ENCODE assay signal across 33 cellular contexts in genomic region chr14:75018684-75019083, GRCh38. TPM values are rescaled to one million over a fixed set of nuclear protein-coding genes. Genes with fewer than 3 reads are reported as not detected.
DNase-seq lines count a peak whose midpoint lies in the region; FAIRE-seq and TF ChIP-seq lines count a peak whose summit lies in the region.
"Had no signal": no experiment of that assay in that cellular context is flagged by ENCODE, and none has a peak within 500 bp of the region (broad histone marks: within the 10 kb centered on the region; RNA-seq: fewer than 3 reads in every experiment).

No MANE protein-coding gene starts in this region.

- no peaks in the 10 kb centered on the region for H3K9me3 Mint-ChIP-seq in progenitor cell of endocrine pancreas (ENCODE audit: low read depth)
- H3K9me3 Mint-ChIP-seq: activated naive CD8-positive, alpha-beta T cell treated with anti-CD3 and anti-CD28 coated beads for 36 hours; CD4-positive, alpha-beta memory T cell; endodermal cell; H9; immature natural killer cell; neural progenitor cell; T-helper 1 cell treated with Interleukin-12 subunit alpha and Interleukin-12 subunit beta and Interleukin-4 antibody, amounts not matched to agents 30 μg/mL and 1 μg/mL, for 36 hours had no signal

- H3K27ac Mint-ChIP-seq in progenitor cell of endocrine pancreas: peak overlapping the region; percentile 78
- H3K27ac Mint-ChIP-seq: activated naive CD8-positive, alpha-beta T cell treated with anti-CD3 and anti-CD28 coated beads for 36 hours; endodermal cell; H9; neural progenitor cell; T-helper 1 cell treated with Interleukin-12 subunit alpha and Interleukin-12 subunit beta and Interleukin-4 antibody, amounts not matched to agents 30 μg/mL and 1 μg/mL, for 36 hours had no signal

- H3K9me2 ChIP-seq in PC-9 (ENCODE audit: insufficient read depth): no peaks in the 10 kb centered on the region

- H3K27me3 ChIP-seq in PC-9 (ENCODE audit: insufficient read depth, low read depth): no peaks in the 10 kb centered on the region
- H3K27me3 ChIP-seq: gastroesophageal sphincter, MG63, neural progenitor cell, sigmoid colon, suprapubic skin, uterus had no signal

- no peaks in the 10 kb centered on the region for H3K9me3 ChIP-seq in PC-9 (ENCODE audit: insufficient read depth, low read depth)
- H3K9me3 ChIP-seq in kidney (ENCODE audit: control insufficient read depth in 1 of 2, low read length in 2 of 2): no peaks in the 10 kb centered on the region
- H3K9me3 ChIP-seq: A549, gastroesophageal sphincter, lower lobe of right lung, MG63, sigmoid colon, suprapubic skin, uterus had no signal

- TF ChIP-seq CTCF in 22Rv1 (IDR thresholded peaks at IDR 0.05): no peak
- TF ChIP-seq CTCF in PC-9 (conservative IDR thresholded peaks at IDR 0.05): no peak
- TF ChIP-seq CTCF in kidney (IDR thresholded peaks at IDR 0.05; ENCODE audit: borderline replicate concordance, extremely low read depth, insufficient read depth): no peak
- TF ChIP-seq CTCF in progenitor cell of endocrine pancreas (IDR thresholded peaks at IDR 0.05; ENCODE audit: unreplicated experiment): no peak

- H3K4me1 ChIP-seq in PC-9 (replicated peaks; ENCODE audit: insufficient read depth): peaks cover 11% of the 10 kb centered on the region
- peaks cover 2 to 7% of the 10 kb centered on the region in 2 donors for H3K4me1 ChIP-seq in kidney (ENCODE audit: control insufficient read depth in 1 of 2, insufficient read depth in 1 of 2, low read depth in 1 of 2, low read length in 2 of 2)
- H3K4me1 ChIP-seq: A549, gastroesophageal sphincter, lower lobe of right lung, neural progenitor cell, sigmoid colon, uterus had no signal

- H3K27ac ChIP-seq in 22Rv1 (peak overlapping the region; percentile 7; the same call in 1 of the 2 replicates), PC-9 (no peak overlapping the region), kidney (ENCODE audit: low read depth in 2 of 2, low read length in 2 of 2) (peak overlapping the region; percentile 9 to 68)
- H3K27ac ChIP-seq: A549, gastroesophageal sphincter, lower lobe of right lung, neural progenitor cell, sigmoid colon, SK-N-MC, suprapubic skin, uterus had no signal

- H3K4me3 ChIP-seq in PC-9: no peak overlapping the region
- peak overlapping the region; percentile 3 to 5 for H3K4me3 ChIP-seq in kidney (ENCODE audit: low read length in 2 of 2)
- H3K4me3 ChIP-seq: A549, gastroesophageal sphincter, K562, lower lobe of right lung, MG63, neural progenitor cell, sigmoid colon, SK-N-MC, suprapubic skin, uterus had no signal

- H3K36me3 ChIP-seq in PC-9 (ENCODE audit: low read depth) (peaks cover 57% of the 10 kb centered on the region), kidney (ENCODE audit: control insufficient read depth in 1 of 2, insufficient read depth in 2 of 2, low read length in 2 of 2) (peaks cover 20 to 61% of the 10 kb centered on the region in 2 donors)
- H3K36me3 ChIP-seq: neural progenitor cell, uterus had no signal

- peaks cover 17% of the 10 kb centered on the region for H3K36me3 Mint-ChIP-seq in progenitor cell of endocrine pancreas (ENCODE audit: insufficient read depth)

- peak overlapping the region; percentile 26 for H3K4me3 Mint-ChIP-seq in progenitor cell of endocrine pancreas (ENCODE audit: low read depth)
- H3K4me3 Mint-ChIP-seq: activated naive CD8-positive, alpha-beta T cell treated with anti-CD3 and anti-CD28 coated beads for 36 hours; CD4-positive, alpha-beta memory T cell; endodermal cell; H9; immature natural killer cell; neural progenitor cell; T-helper 1 cell treated with Interleukin-12 subunit alpha and Interleukin-12 subunit beta and Interleukin-4 antibody, amounts not matched to agents 30 μg/mL and 1 μg/mL, for 36 hours had no signal

- no peaks in the 10 kb centered on the region for H3K79me2 ChIP-seq in PC-9 (ENCODE audit: low read depth)

- peak; percentile 11 for FAIRE-seq in kidney (lab: Jason Lieb, UNC)
- FAIRE-seq: A549, G401.6, K562 had no signal

- H3K9ac ChIP-seq in kidney (ENCODE audit: low read length in 2 of 2): no peak overlapping the region
- H3K9ac ChIP-seq: neural progenitor cell had no signal

- H3F3A ChIP-seq in PC-9 (ENCODE audit: insufficient read depth, low read depth): peaks cover 8% of the 10 kb centered on the region; the same call in 1 of the 2 replicates

- no peaks in the 10 kb centered on the region for H4K20me1 ChIP-seq in PC-9 (ENCODE audit: insufficient read depth)

- peaks cover 7% of the 10 kb centered on the region for H3K4me1 Mint-ChIP-seq in progenitor cell of endocrine pancreas (ENCODE audit: low read depth)
- H3K4me1 Mint-ChIP-seq: activated naive CD8-positive, alpha-beta T cell treated with anti-CD3 and anti-CD28 coated beads for 36 hours; endodermal cell; H9; immature natural killer cell; neural progenitor cell had no signal

- intact Hi-C loops in PC-9 (cut with micrococcal nuclease; ENCODE audit: unreplicated experiment): loop anchor here (1.0 to 2.0 kb wide), 2 partner anchors 22 to 72 kb away; no protein-coding TSS in a partner anchor
- intact Hi-C loops in kidney (cut with DNase I): no loop called here

- no peaks in the 10 kb centered on the region for H3K27me3 Mint-ChIP-seq in progenitor cell of endocrine pancreas
- H3K27me3 Mint-ChIP-seq: activated naive CD8-positive, alpha-beta T cell treated with anti-CD3 and anti-CD28 coated beads for 36 hours; CD4-positive, alpha-beta memory T cell had no signal

- H2AFZ ChIP-seq in PC-9: no peak overlapping the region
- H2AFZ ChIP-seq: neural progenitor cell had no signal

- H3K4me2 ChIP-seq in PC-9: peak overlapping the region; percentile 29; the same call in 1 of the 2 replicates
- H3K4me2 ChIP-seq: A549, neural progenitor cell had no signal

- DNase-seq in PC-9 (peak; percentile 67 to 87), kidney (no peak), progenitor cell of endocrine pancreas (ENCODE audit: low spot score, unreplicated experiment) (no peak), medulla oblongata (ENCODE audit: extremely low spot score) (no peak), AML-193 (lab: John Stamatoyannopoulos, UW) (no peak), ecto neural progenitor cell (ENCODE audit: low spot score) (no peak)
- no peak for DNase-seq in stimulated activated CD4-positive, alpha-beta T cell treated with anti-CD3 and anti-CD28 coated beads, Interleukin-12 subunit alpha, Interleukin-12 subunit beta, amount 100 ng/mL, for 4 hours
- DNase-seq: activated effector memory CD4-positive, alpha-beta T cell treated with anti-CD3 and anti-CD28 coated beads, Interleukin-2, amount 50 U/mL, for 16 hours; activated naive CD8-positive, alpha-beta T cell treated with anti-CD3 and anti-CD28 coated beads for 36 hours; aorta; CD4-positive, alpha-beta memory T cell; endodermal cell; H9; hypothalamus; immature natural killer cell; lower lobe of right lung; MG63; NCI-H1105 treated with DMSO at 0.1 percent for 48 hours; NCI-H1930; NCI-H2227 treated with DMSO at 0.1 percent for 48 hours; sigmoid colon; stimulated activated naive CD4-positive, alpha-beta T cell; uterus had no signal

- CTCF ChIA-PET in PC-9 (lab: Charles Lee): interaction anchor here (0.6 to 1.4 kb wide), 6 partner anchors 31 to 158 kb away, joined by 3 to 9 read pairs (median 3); partner anchors contain the start of genes ACYP1 and RPS6KL1

- POLR2A ChIA-PET in PC-9 (lab: Charles Lee; ENCODE audit: unreplicated experiment): interaction anchor here (0.5 to 0.9 kb wide), 8 partner anchors 9 to 614 kb away, joined by 3 to 38 read pairs (median 4); partner anchors contain the start of genes ACYP1 and ZC2HC1C

- no TSS peak for BruUV-seq in PC-9 (replicated peaks; lab: Mats Ljungman, UMichigan)

RNA-seq across cellular contexts. Expression of gene EIF2B2, which starts 16.0 kb away (rescaled TPM):
- total RNA-seq in PC-9 (2021) (131 and 139 TPM in 2 replicates), kidney (44.0 TPM), progenitor cell of endocrine pancreas (36.1 and 36.7 TPM in 2 replicates)
- 60.6 TPM for polyA plus RNA-seq in kidney (ENCODE audit: insufficient read depth, low read depth, low replicate concordance)

RNA-seq across cellular contexts. Expression of gene MLH3, which starts 32.6 kb away (rescaled TPM):
- total RNA-seq in PC-9 (2021) (47.6 and 48.7 TPM in 2 replicates), kidney (31.2 TPM), progenitor cell of endocrine pancreas (30.8 TPM in 2 replicates)
- 21.7 TPM for polyA plus RNA-seq in kidney (ENCODE audit: insufficient read depth, low read depth, low replicate concordance)

RNA-seq across cellular contexts. Expression of gene ACYP1, which starts 45.1 kb away (rescaled TPM):
- total RNA-seq in PC-9 (2021) (46.5 and 98.9 TPM in 2 replicates), kidney (20.6 TPM), progenitor cell of endocrine pancreas (19.9 and 21.2 TPM in 2 replicates)
- polyA plus RNA-seq in kidney (ENCODE audit: insufficient read depth, low read depth, low replicate concordance): 16.8 TPM

RNA-seq across cellular contexts. Expression of gene ZC2HC1C, which starts 50.8 kb away (rescaled TPM):
- total RNA-seq in PC-9 (2021) (11.9 and 13.8 TPM in 2 replicates), kidney (6.7 TPM), progenitor cell of endocrine pancreas (4.8 and 7.5 TPM in 2 replicates)
- 11.9 TPM for polyA plus RNA-seq in kidney (ENCODE audit: insufficient read depth, low read depth, low replicate concordance)
- total RNA-seq: HT1080 had no signal

Comparison
In these comparisons a context has a peak if more than half of its experiments do, and no peak if none do; other contexts are left out.
1. DNase-seq: peak in PC-9 (2 of 2); none in kidney (single experiment), progenitor cell of endocrine pancreas (single experiment), medulla oblongata (single experiment), AML-193 (0 of 2), ecto neural progenitor cell (single experiment) and stimulated activated CD4-positive, alpha-beta T cell treated with anti-CD3 and anti-CD28 coated beads, Interleukin-12 subunit alpha, Interleukin-12 subunit beta, amount 100 ng/mL, for 4 hours (single experiment).